10 cellular contexts compared by ENCODE assay signal in the genomic region with DNA sequence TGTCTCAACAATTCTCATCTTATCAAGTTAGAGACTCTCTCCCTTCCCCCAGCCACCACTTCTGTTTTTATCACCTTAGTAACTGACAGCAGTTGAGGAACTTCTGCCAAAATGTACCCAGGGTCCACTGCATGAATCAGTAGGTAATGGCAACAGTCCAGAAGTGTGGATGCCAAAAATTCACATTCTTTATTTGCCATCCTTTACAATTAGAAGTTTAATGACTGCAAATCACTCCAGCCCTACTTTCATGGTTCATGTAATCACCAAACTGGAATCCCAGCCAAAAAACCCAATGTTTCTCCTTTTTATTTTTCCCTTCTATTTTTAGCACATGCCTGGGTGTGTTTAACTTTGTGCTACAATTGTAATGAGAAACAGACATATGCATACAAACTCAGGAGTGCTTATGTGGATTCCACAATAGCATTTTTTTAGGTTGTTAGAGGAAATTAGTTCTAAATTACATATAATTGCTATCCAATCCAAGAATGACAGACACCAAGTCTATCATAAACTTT.
DNase-seq lines count a peak whose midpoint lies in the region; ATAC-seq, FAIRE-seq and TF ChIP-seq lines count a peak whose summit lies in the region.
"Had no signal": no experiment of that assay in that cellular context is flagged by ENCODE, and none has a peak within 500 bp of the region (broad histone marks: within the 10 kb centered on the region; RNA-seq: fewer than 3 reads in every experiment).

No MANE protein-coding gene starts in this region.

- ATAC-seq in GM21367 (IDR thresholded peaks at IDR 0.05; ENCODE audit: unreplicated experiment) (no peak), GM21526 (IDR thresholded peaks at IDR 0.05; ENCODE audit: low FRiP score, unreplicated experiment) (no peak), GM18861 (IDR thresholded peaks at IDR 0.05; ENCODE audit: unreplicated experiment) (no peak)

- TF ChIP-seq CTCF in bronchial epithelial cell (IDR thresholded peaks at IDR 0.05; ENCODE audit: insufficient read depth, low read length, severe bottlenecking) (no peak), osteoblast (IDR thresholded peaks at IDR 0.05; ENCODE audit: extremely low read depth, low read depth, low read length) (no peak), H9 (conservative IDR thresholded peaks at IDR 0.05) (no peak)

- no peak overlapping the region for H3K4me3 ChIP-seq in bronchial epithelial cell (ENCODE audit: low read depth, low read length)
- H3K4me3 ChIP-seq in osteoblast (ENCODE audit: insufficient read depth, low read length) = no peak overlapping the region
- H3K4me3 ChIP-seq: gastrocnemius medialis had no signal

- H2BK15ac ChIP-seq in H9 (ENCODE audit: low read depth, low read length) = no peak overlapping the region

- H3K14ac ChIP-seq in H9 (ENCODE audit: insufficient read depth, low read length) = no peak overlapping the region

- no peaks in the 10 kb centered on the region for H3K27me3 Mint-ChIP-seq in H9 (ENCODE audit: low read depth)

- no peak overlapping the region for H3K27ac Mint-ChIP-seq in H9

- no peak overlapping the region for H3K56ac ChIP-seq in H9 (ENCODE audit: insufficient read length, low read depth, low read length)

- H3K23me2 ChIP-seq in H9 (ENCODE audit: insufficient read length, low read depth, low read length, poor library complexity, severe bottlenecking) = no peaks in the 10 kb centered on the region

- H3K27ac ChIP-seq in osteoblast (ENCODE audit: low read depth, low read length) (peak overlapping the region; percentile 34), H9 (ENCODE audit: insufficient read length, low read depth, low read length) (no peak overlapping the region)

- no peak overlapping the region for H4K5ac ChIP-seq in H9 (ENCODE audit: insufficient read length, low read depth, low read length)

- no peak overlapping the region for H3K18ac ChIP-seq in H9 (ENCODE audit: insufficient read length, low read depth, low read length)

- H2AFZ ChIP-seq in osteoblast (ENCODE audit: low read length) (no peak overlapping the region), H9 (ENCODE audit: low read length) (no peak overlapping the region)

- no peak overlapping the region for H3T11ph ChIP-seq in H9 (ENCODE audit: low read length)

- H2AK5ac ChIP-seq in H9 (ENCODE audit: insufficient read length, low read length) = no peak overlapping the region

- H3K4me2 ChIP-seq in osteoblast (ENCODE audit: insufficient read depth, low read length) (peak overlapping the region; percentile 58), H9 (ENCODE audit: insufficient read depth, insufficient read length, low read length) (no peak overlapping the region)

- no peak overlapping the region for H2BK5ac ChIP-seq in H9 (ENCODE audit: insufficient read length, low read length)

- H2BK20ac ChIP-seq in H9 (ENCODE audit: low read depth, low read length, poor library complexity, severe bottlenecking) = no peak overlapping the region

- H3K9ac ChIP-seq in H9 (ENCODE audit: extremely low read depth, insufficient read length, low read length) = no peak overlapping the region

- no peak for FAIRE-seq in bronchial epithelial cell (lab: Jason Lieb, UNC)

- H4K20me1 ChIP-seq in osteoblast (ENCODE audit: insufficient read depth, low read length) (no peaks in the 10 kb centered on the region), H9 (ENCODE audit: control insufficient read depth, insufficient read depth, insufficient read length) (no peaks in the 10 kb centered on the region)

- H3K27me3 ChIP-seq in bronchial epithelial cell (ENCODE audit: control insufficient read depth, insufficient read depth, low read length) (no peaks in the 10 kb centered on the region), osteoblast (ENCODE audit: insufficient read depth, low read length) (no peaks in the 10 kb centered on the region), H9 (ENCODE audit: insufficient read depth, low read length) (no peaks in the 10 kb centered on the region)
- H3K27me3 ChIP-seq: gastrocnemius medialis had no signal

- H3K9me3 Mint-ChIP-seq in H9 = no peaks in the 10 kb centered on the region

- H3K4me1 ChIP-seq in osteoblast (ENCODE audit: insufficient read depth, low read length) = peaks cover 25% of the 10 kb centered on the region
- peaks cover 5% of the 10 kb centered on the region; the same call in 1 of the 2 replicates for H3K4me1 ChIP-seq in H9 (ENCODE audit: insufficient read depth, low read length)

- DNase-seq in GF-D8 (lab: John Stamatoyannopoulos, UW) (peak; percentile 21), NCI-H2196 (lab: John Stamatoyannopoulos, UW; ENCODE audit: unreplicated experiment) (peak; percentile 22), bronchial epithelial cell (ENCODE audit: low read depth) (peak; percentile 35), osteoblast (ENCODE audit: insufficient read length, low spot score, missing footprints) (peak; percentile 2), H9 (no peak)
- DNase-seq: activated CD4-positive, alpha-beta T cell treated with anti-CD3 and anti-CD28 coated beads, Interleukin-2, amount 50 U/mL, for 1 hour; gastrocnemius medialis had no signal

- no peak overlapping the region for H3K4ac ChIP-seq in H9 (ENCODE audit: low read depth, low read length)

- H3K79me1 ChIP-seq in H9 (ENCODE audit: insufficient read depth, low read depth, low read length, poor library complexity, severe bottlenecking) = no peaks in the 10 kb centered on the region

- H2BK120ac ChIP-seq in H9 (ENCODE audit: low read depth, low read length, poor library complexity, severe bottlenecking) = no peak overlapping the region

- no peak overlapping the region for H3K23ac ChIP-seq in H9 (ENCODE audit: insufficient read length, low read depth, low read length)

- H3K79me2 ChIP-seq in osteoblast (ENCODE audit: insufficient read depth, low read length) = no peaks in the 10 kb centered on the region
- no peaks in the 10 kb centered on the region for H3K79me2 ChIP-seq in H9 (ENCODE audit: insufficient read depth, low read length)

- no peak overlapping the region for H3K4me3 Mint-ChIP-seq in H9

- no peak overlapping the region for H2BK12ac ChIP-seq in H9 (ENCODE audit: insufficient read length, low read depth, low read length)

- H3K4me1 Mint-ChIP-seq in H9 = peaks cover 19 to 27% of the 10 kb centered on the region in 2 experiments

- H3K36me3 ChIP-seq in bronchial epithelial cell (ENCODE audit: control insufficient read depth, insufficient read depth, low read length) (peaks cover 1% of the 10 kb centered on the region), osteoblast (ENCODE audit: insufficient read depth, low read length) (no peaks in the 10 kb centered on the region)
- H3K36me3 ChIP-seq: gastrocnemius medialis had no signal

- H3K9me3 ChIP-seq in osteoblast (ENCODE audit: low read depth, low read length) = no peaks in the 10 kb centered on the region
- H3K9me3 ChIP-seq in H9 (ENCODE audit: control insufficient read depth, low read depth, low read length) = no peaks in the 10 kb centered on the region
- H3K9me3 ChIP-seq: gastrocnemius medialis had no signal

- no peak overlapping the region for H4K8ac ChIP-seq in H9 (replicated peaks; ENCODE audit: insufficient read length, low read depth, low read length)

- peaks cover 0 to 4% (median 0%) of the 10 kb centered on the region in 3 experiments; a peak in 2 of 7 replicates for H3K36me3 Mint-ChIP-seq in H9 (ENCODE audit: insufficient read depth in 1 of 3, low read depth in 3 of 3)

- no peak overlapping the region for H4K91ac ChIP-seq in H9 (ENCODE audit: insufficient read length, low read depth, low read length)
